8 cellular contexts compared by ENCODE assay signal in the genomic region with DNA sequence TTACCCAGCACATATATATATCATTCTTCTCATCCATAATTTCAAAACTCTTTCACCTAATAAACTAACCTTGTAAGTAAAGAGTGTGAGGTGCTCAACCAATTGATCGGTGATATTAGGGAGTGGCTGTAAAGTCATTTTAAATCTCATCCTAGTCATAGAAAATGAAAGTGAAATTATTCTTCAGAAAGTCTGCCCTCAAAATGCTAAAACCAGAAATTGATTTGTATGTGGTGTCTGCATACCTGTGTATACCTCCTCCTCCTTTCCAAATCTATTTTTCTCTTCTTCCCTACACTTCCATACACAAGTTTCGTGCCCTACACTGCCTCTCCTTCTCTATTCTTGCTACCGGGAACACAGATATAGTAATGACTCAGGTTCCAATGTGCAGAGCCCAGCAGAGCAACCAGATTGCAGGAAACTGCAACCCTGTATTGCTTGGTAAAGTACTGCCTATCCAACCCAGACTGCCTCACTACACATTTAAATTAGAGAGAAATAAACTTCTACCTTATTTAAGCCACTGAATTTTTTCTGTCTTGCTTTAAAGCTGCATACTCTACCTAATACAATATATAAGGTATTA. TPM values are rescaled to one million over a fixed set of nuclear protein-coding genes. Genes with fewer than 3 reads are reported as not detected.
DNase-seq lines count a peak whose midpoint lies in the region; ATAC-seq, FAIRE-seq and TF ChIP-seq lines count a peak whose summit lies in the region.

No MANE protein-coding gene starts in this region.

- H3K36me3 ChIP-seq in OCI-LY7 (ENCODE audit: insufficient read depth, low read length) (no peaks in the 10 kb centered on the region), liver (ENCODE audit: control insufficient read depth in 4 of 4, insufficient read depth in 3 of 4, low read depth in 1 of 4, low read length in 3 of 4) (no peaks in the 10 kb centered on the region)

- H3K9ac ChIP-seq in liver (ENCODE audit: low read depth in 1 of 2, low read length in 2 of 2): no peak overlapping the region

- POLR2A ChIA-PET in OCI-LY7 (lab: Charles Lee): interaction anchor here (2.3 kb wide), 1 partner anchor 11 kb away, joined by 8 read pairs; no protein-coding TSS in a partner anchor

- H3K79me2 ChIP-seq in OCI-LY7 (ENCODE audit: insufficient read depth, low read depth, low read length): no peaks in the 10 kb centered on the region

- WGBS in liver: 13% methylated on average over 3 of the region's 3 CpGs

- TF ChIP-seq RAD21 in liver (IDR thresholded peaks at IDR 0.05): peak; percentile 20 to 32

- no peaks in the 10 kb centered on the region for H3K9me3 ChIP-seq in OCI-LY7 (ENCODE audit: low read length)
- no peaks in the 10 kb centered on the region for H3K9me3 ChIP-seq in liver (ENCODE audit: control insufficient read depth in 4 of 4, low read length in 3 of 4)

- TF ChIP-seq CTCF in OCI-LY7 (conservative IDR thresholded peaks at IDR 0.05; ENCODE audit: low read length) (no peak), liver (IDR thresholded peaks at IDR 0.05; ENCODE audit: low read depth, low read length, missing input control) (no peak)

- H3K27ac ChIP-seq in OCI-LY7 (ENCODE audit: low read depth, low read length, poor library complexity, severe bottlenecking): no peak overlapping the region
- H3K27ac ChIP-seq in liver (ENCODE audit: low read depth in 1 of 2, low read length in 2 of 2): peak overlapping the region; percentile 26 to 62

- FAIRE-seq in GM12892 (lab: Jason Lieb, UNC): peak; percentile 9

- intact Hi-C loops in OCI-LY7 (cut with micrococcal nuclease; ENCODE audit: unreplicated experiment): loop anchor here (10.0 kb wide), 2 partner anchors 855 to 1375 kb away; no protein-coding TSS in a partner anchor

- no peaks in the 10 kb centered on the region for H3K9me2 ChIP-seq in OCI-LY7 (ENCODE audit: insufficient read depth, low read length)

- BruUV-seq in OCI-LY7 (replicated peaks; lab: Mats Ljungman, UMichigan): no TSS peak

- CTCF ChIA-PET in OCI-LY7 (lab: Charles Lee; ENCODE audit: unreplicated experiment): no interaction called here

- ATAC-seq in GM21619 (IDR thresholded peaks at IDR 0.05; ENCODE audit: unreplicated experiment): peak; percentile 26

- H4K20me1 ChIP-seq in OCI-LY7 (ENCODE audit: insufficient read depth, low read length): no peaks in the 10 kb centered on the region

- H3K4me2 ChIP-seq in OCI-LY7 (ENCODE audit: low read length): peak overlapping the region; percentile 53

- H3K4me1 ChIP-seq in OCI-LY7 (ENCODE audit: insufficient read depth, low read length, poor library complexity, severe bottlenecking): peaks cover 41% of the 10 kb centered on the region
- peaks cover 0 to 33% (median 9%) of the 10 kb centered on the region in 4 donors for H3K4me1 ChIP-seq in liver (ENCODE audit: control insufficient read depth in 4 of 4, insufficient read depth in 4 of 4, low read length in 3 of 4)

- no peak for TF ChIP-seq POLR2A in GM12892 (IDR thresholded peaks at IDR 0.05; ENCODE audit: low read depth, low read length)

- H3K4me3 ChIP-seq in OCI-LY7 (ENCODE audit: low read depth, low read length, poor library complexity, severe bottlenecking): peak overlapping the region; percentile 48
- H3K4me3 ChIP-seq in liver (ENCODE audit: low read depth in 1 of 3, low read length in 3 of 3): peak overlapping the region; percentile 45 to 72 (median 46)

- no peaks in the 10 kb centered on the region for H3K27me3 ChIP-seq in liver (ENCODE audit: control insufficient read depth in 4 of 4, insufficient read depth in 4 of 4, low read length in 3 of 4)

- H2AFZ ChIP-seq in OCI-LY7 (ENCODE audit: low read length): peak overlapping the region; percentile 83

- no peak for DNase-seq in GM12892 (ENCODE audit: insufficient read length)
- no peak for DNase-seq in OCI-LY7 (ENCODE audit: low spot score)
- DNase-seq in HUDEP-2 (lab: John Stamatoyannopoulos, UW; ENCODE audit: unreplicated experiment in 76 of 76): no peak
- no peak for DNase-seq in stimulated activated CD4-positive, alpha-beta T cell treated with anti-CD3 and anti-CD28 coated beads, Interleukin-4, amount 100 ng/mL, for 24 hours
- DNase-seq in central memory CD4-positive, alpha-beta T cell: no peak
- DNase-seq in DMS 273 (lab: John Stamatoyannopoulos, UW; ENCODE audit: unreplicated experiment): no peak

TF ChIP-seq in liver, 16 proteins besides CTCF, POLR2A, EP300 and RAD21:
- TF ChIP-seq NR2F2 (IDR thresholded peaks at IDR 0.05) (no peak), GABPA (IDR thresholded peaks at IDR 0.05 in 1 of 2, conservative IDR thresholded peaks at IDR 0.05 in 1 of 2) (no peak), MAX (IDR thresholded peaks at IDR 0.05) (no peak), HNF4A (conservative IDR thresholded peaks at IDR 0.05) (peak; percentile 60 to 63), SP1 (IDR thresholded peaks at IDR 0.05) (peak; percentile 54), JUND (IDR thresholded peaks at IDR 0.05) (peak; percentile 63 to 65), TAF1 (conservative IDR thresholded peaks at IDR 0.05) (peak; percentile 86)
- TF ChIP-seq, protein P1, sequence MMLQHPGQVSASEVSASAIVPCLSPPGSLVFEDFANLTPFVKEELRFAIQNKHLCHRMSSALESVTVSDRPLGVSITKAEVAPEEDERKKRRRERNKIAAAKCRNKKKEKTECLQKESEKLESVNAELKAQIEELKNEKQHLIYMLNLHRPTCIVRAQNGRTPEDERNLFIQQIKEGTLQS (IDR thresholded peaks at IDR 0.05): peak; percentile 54

RNA-seq across cellular contexts. Expression of gene TBC1D5, which starts 7.4 kb away (rescaled TPM):
- polyA plus RNA-seq in GM12892 (2012; ENCODE audit: missing spikeins): 29.0 TPM
- 82.4 and 85.5 TPM in 2 replicates for total RNA-seq in OCI-LY7 (2014; rRNA removed; shearing (Covaris generic))
- total RNA-seq in OCI-LY7 (2022): 78.5 and 90.5 TPM in 2 replicates
- total RNA-seq in liver: 10 to 100 TPM; 42.2 to 45.6 TPM
- 1 to 10 TPM; 9.1 TPM for polyA plus RNA-seq in liver
